Comparison of ENCODE assay signal across 31 cellular contexts in genomic region chr5:132749506-132749905, GRCh38. TPM values are rescaled to one million over a fixed set of nuclear protein-coding genes. Genes with fewer than 3 reads are reported as not detected.
DNase-seq lines count a peak whose midpoint lies in the region; ATAC-seq and TF ChIP-seq lines count a peak whose summit lies in the region.
"Had no signal": no experiment of that assay in that cellular context is flagged by ENCODE, and none has a peak within 500 bp of the region (broad histone marks: within the 10 kb centered on the region; RNA-seq: fewer than 3 reads in every experiment).

No MANE protein-coding gene starts in this region.

- intact Hi-C loops in CD4-positive, alpha-beta T cell (cut with DNase I, micrococcal nuclease) = no loop called here

- H3K4me3 Mint-ChIP-seq in CD4-positive, alpha-beta T cell = peak overlapping the region; percentile 52
- H3K4me3 Mint-ChIP-seq in memory B cell = no peak overlapping the region
- H3K4me3 Mint-ChIP-seq: dendritic cell treated with granulocyte-macrophage colony-stimulating factor and Interleukin-4, amounts not matched to agents 40 ng/mL and 50 ng/mL, for 4 days; neural progenitor cell; stimulated activated effector memory CD8-positive, alpha-beta T cell treated with anti-CD3 and anti-CD28 coated beads, Interleukin-12 subunit alpha, Interleukin-12 subunit beta, amount 100 ng/mL, for 72 hours; WTC11 had no signal

- 88% methylated on average over 2 of the region's 2 CpGs for WGBS in SK-N-SH (ENCODE audit: low lambda C conversion rate)

- no peak for TF ChIP-seq EP300 in SK-N-SH (IDR thresholded peaks at IDR 0.05; ENCODE audit: borderline replicate concordance in 1 of 2, low read depth in 1 of 2, low read length in 1 of 2)

- ATAC-seq in SK-N-SH treated with all-trans-retinoic acid at 6 μM for 48 hours (no peak), memory B cell (ENCODE audit: low read depth) (no peak), HG03025 (IDR thresholded peaks at IDR 0.05; ENCODE audit: low FRiP score, unreplicated experiment) (no peak)
- ATAC-seq in CD4-positive, alpha-beta T cell (ENCODE audit: poor library complexity) = no peak
- ATAC-seq: heart right ventricle; right cardiac atrium; stimulated activated effector memory CD8-positive, alpha-beta T cell treated with anti-CD3 and anti-CD28 coated beads, Interleukin-12 subunit alpha, Interleukin-12 subunit beta, amount 100 ng/mL, for 72 hours; WTC11 had no signal

- no peaks in the 10 kb centered on the region for H3K9me2 ChIP-seq in SK-N-SH

- TF ChIP-seq CTCF in SK-N-SH (IDR thresholded peaks at IDR 0.05) (no peak), KMS-11 (conservative IDR thresholded peaks at IDR 0.05; ENCODE audit: low read depth, low read length) (no peak)
- no peak for TF ChIP-seq CTCF in CD4-positive, alpha-beta T cell (IDR thresholded peaks at IDR 0.05)

- no peaks in the 10 kb centered on the region for H3K79me2 ChIP-seq in SK-N-SH (ENCODE audit: insufficient read depth)
- H3K79me2 ChIP-seq in KMS-11 (ENCODE audit: insufficient read depth, low read depth) = peaks cover 4% of the 10 kb centered on the region; the same call in 1 of the 2 replicates

- POLR2A ChIA-PET in SK-N-SH (lab: Yijun Ruan, JAX) = no interaction called here
- POLR2A ChIA-PET in CD4-positive, alpha-beta T cell (lab: Charles Lee) = interaction anchor here (1.2 kb wide), 1 partner anchor 12 kb away, joined by 5 read pairs; the partner anchor contains the start of gene KIF3A

- H3K4me1 ChIP-seq in SK-N-SH (ENCODE audit: control insufficient read depth in 1 of 2, insufficient read depth in 2 of 2, low read depth in 1 of 2, low read length in 1 of 2) = no peaks in the 10 kb centered on the region; a peak in 1 of 4 replicates
- peaks cover 80% of the 10 kb centered on the region for H3K4me1 ChIP-seq in KMS-11 (ENCODE audit: low read depth, poor library complexity, severe bottlenecking)
- H3K4me1 ChIP-seq: HAP-1, uterus had no signal

- CTCF ChIA-PET in SK-N-SH (lab: Yijun Ruan, JAX) = interaction anchor here (10.4 kb wide), 1 partner anchor 70 kb away, joined by 98 read pairs; no protein-coding TSS in a partner anchor
- CTCF ChIA-PET in CD4-positive, alpha-beta T cell (lab: Charles Lee) = interaction anchor here (1.1 kb wide), 1 partner anchor 71 kb away, joined by 3 read pairs; no protein-coding TSS in a partner anchor

- no peaks in the 10 kb centered on the region for H3K9me3 ChIP-seq in SK-N-SH
- no peaks in the 10 kb centered on the region for H3K9me3 ChIP-seq in CD4-positive, alpha-beta T cell (ENCODE audit: control insufficient read depth, low read length)
- H3K9me3 ChIP-seq: esophagus squamous epithelium, HAP-1, heart right ventricle, testis, uterus had no signal

- H3K9ac ChIP-seq in SK-N-SH = no peak overlapping the region
- peak overlapping the region; percentile 51; the same call in 1 of the 2 replicates for H3K9ac ChIP-seq in KMS-11
- H3K9ac ChIP-seq: neural progenitor cell had no signal

- TF ChIP-seq RAD21 in SK-N-SH (IDR thresholded peaks at IDR 0.05; ENCODE audit: low read length) = no peak

- H3K4me3 ChIP-seq in SK-N-SH (ENCODE audit: low read depth in 2 of 2, low read length in 1 of 2) = no peak overlapping the region
- H3K4me3 ChIP-seq in KMS-11 (IDR thresholded peaks at IDR 0.05; ENCODE audit: insufficient read depth, low read depth, low read length) = no peak overlapping the region
- H3K4me3 ChIP-seq: esophagus squamous epithelium, HAP-1, heart right ventricle, neural progenitor cell, testis, uterus had no signal

- H3K36me3 Mint-ChIP-seq in CD4-positive, alpha-beta T cell (ENCODE audit: low read depth) = peaks cover 16% of the 10 kb centered on the region
- H3K36me3 Mint-ChIP-seq in memory B cell = no peaks in the 10 kb centered on the region
- H3K36me3 Mint-ChIP-seq: WTC11 had no signal

- H3F3A ChIP-seq in SK-N-SH (replicated peaks; ENCODE audit: insufficient read depth) = no peaks in the 10 kb centered on the region

- H3K4me1 Mint-ChIP-seq in CD4-positive, alpha-beta T cell (ENCODE audit: low read depth) = peaks cover 24% of the 10 kb centered on the region
- peaks cover 8% of the 10 kb centered on the region for H3K4me1 Mint-ChIP-seq in memory B cell

- H3K27ac ChIP-seq in SK-N-SH (ENCODE audit: low read depth in 2 of 2, low read length in 1 of 2) = no peak overlapping the region
- H3K27ac ChIP-seq in CD4-positive, alpha-beta T cell (ENCODE audit: low read depth, low read length) = no peak overlapping the region
- H3K27ac ChIP-seq in KMS-11 = peak overlapping the region; percentile 89
- H3K27ac ChIP-seq: esophagus squamous epithelium, heart right ventricle, neural progenitor cell, testis, uterus had no signal

- H3K4me2 ChIP-seq in SK-N-SH = no peak overlapping the region
- peak overlapping the region; percentile 97 for H3K4me2 ChIP-seq in KMS-11
- H3K4me2 ChIP-seq: neural progenitor cell had no signal

- peak overlapping the region; percentile 41 for H3K27ac Mint-ChIP-seq in CD4-positive, alpha-beta T cell
- peak overlapping the region; percentile 79 for H3K27ac Mint-ChIP-seq in memory B cell
- H3K27ac Mint-ChIP-seq: dendritic cell treated with granulocyte-macrophage colony-stimulating factor and Interleukin-4, amounts not matched to agents 40 ng/mL and 50 ng/mL, for 4 days; neural progenitor cell; WTC11 had no signal

- no peaks in the 10 kb centered on the region for H3K27me3 Mint-ChIP-seq in CD4-positive, alpha-beta T cell
- no peaks in the 10 kb centered on the region for H3K27me3 Mint-ChIP-seq in memory B cell
- H3K27me3 Mint-ChIP-seq: central memory CD8-positive, alpha-beta T cell had no signal

- no peaks in the 10 kb centered on the region for H3K9me3 Mint-ChIP-seq in CD4-positive, alpha-beta T cell
- no peaks in the 10 kb centered on the region for H3K9me3 Mint-ChIP-seq in memory B cell
- H3K9me3 Mint-ChIP-seq: central memory CD8-positive, alpha-beta T cell; dendritic cell treated with granulocyte-macrophage colony-stimulating factor and Interleukin-4, amounts not matched to agents 40 ng/mL and 50 ng/mL, for 4 days; stimulated activated effector memory CD8-positive, alpha-beta T cell treated with anti-CD3 and anti-CD28 coated beads, Interleukin-12 subunit alpha, Interleukin-12 subunit beta, amount 100 ng/mL, for 72 hours; WTC11 had no signal

- peak; percentile 10 for DNase-seq in SK-N-SH
- DNase-seq in CD4-positive, alpha-beta T cell = no peak
- no peak for DNase-seq in memory B cell (ENCODE audit: low spot score in 2 of 2)
- DNase-seq in activated gamma-delta T cell (lab: John Stamatoyannopoulos, UW) = no peak
- DNase-seq in DMS114 treated with DMSO at 0.1 percent for 48 hours (lab: John Stamatoyannopoulos, UW; ENCODE audit: unreplicated experiment) = no peak
- DNase-seq: 8988T; activated gamma-delta T cell treated with Interleukin-2 at 50 U/mL for 16 hours; DMS53; esophagus squamous epithelium; foreskin melanocyte; heart right ventricle; KG1; kidney glomerular epithelial cell; NCI-H1417 treated with DMSO at 0.1 percent for 48 hours; NCI-H2081 treated with DMSO at 0.1 percent for 48 hours; NCI-H446; right cardiac atrium; SIG-M5; stimulated activated CD4-positive, alpha-beta T cell treated with anti-CD3 and anti-CD28 coated beads, Interleukin-4, amount 100 ng/mL, for 1 hour; testis; uterus had no signal

- H3K36me3 ChIP-seq in SK-N-SH (replicated peaks in 1 of 2; ENCODE audit: control insufficient read depth in 1 of 2, insufficient read depth in 2 of 2, low read length in 1 of 2) = no peaks in the 10 kb centered on the region
- H3K36me3 ChIP-seq in KMS-11 (ENCODE audit: insufficient read depth) = no peaks in the 10 kb centered on the region
- H3K36me3 ChIP-seq: esophagus squamous epithelium, HAP-1, neural progenitor cell, uterus had no signal

- H2AFZ ChIP-seq in SK-N-SH (ENCODE audit: low read depth) (no peak overlapping the region), KMS-11 (ENCODE audit: low read depth) (no peak overlapping the region)
- H2AFZ ChIP-seq: neural progenitor cell had no signal

- H4K20me1 ChIP-seq in SK-N-SH (ENCODE audit: insufficient read depth) (no peaks in the 10 kb centered on the region), KMS-11 (ENCODE audit: insufficient read depth) (no peaks in the 10 kb centered on the region)

- H3K27me3 ChIP-seq in SK-N-SH (ENCODE audit: insufficient read depth) (no peaks in the 10 kb centered on the region), KMS-11 (ENCODE audit: insufficient read depth, low read depth) (no peaks in the 10 kb centered on the region)
- no peaks in the 10 kb centered on the region for H3K27me3 ChIP-seq in CD4-positive, alpha-beta T cell (ENCODE audit: control insufficient read depth, insufficient read depth, low read length)
- H3K27me3 ChIP-seq: testis had no signal

TF ChIP-seq in SK-N-SH, 30 proteins besides CTCF, POLR2A, EP300 and RAD21 (continues in another document):
- TF ChIP-seq RFX5 (IDR thresholded peaks at IDR 0.05; ENCODE audit: low read length) (no peak), POLR2AphosphoS5 (IDR thresholded peaks at IDR 0.05; ENCODE audit: low read depth, low read length) (no peak), SMC3 (IDR thresholded peaks at IDR 0.05; ENCODE audit: low read depth, low read length) (no peak), SIN3A (IDR thresholded peaks at IDR 0.05; ENCODE audit: borderline replicate concordance, low read depth, low read length) (no peak)

TF ChIP-seq in SK-N-SH treated with all-trans-retinoic acid at 6 μM for 48 hours, 23 proteins besides CTCF, POLR2A, EP300 and RAD21:
- TF ChIP-seq TOX (CRISPR knock-in tag; IDR thresholded peaks at IDR 0.05; ENCODE audit: borderline replicate concordance) (no peak), ZNF8 (CRISPR knock-in tag; IDR thresholded peaks at IDR 0.05) (no peak), ZFP30 (CRISPR knock-in tag; IDR thresholded peaks at IDR 0.05) (no peak), ZNF565 (CRISPR knock-in tag; conservative IDR thresholded peaks at IDR 0.05; ENCODE audit: low read depth) (no peak), ISL1 (CRISPR knock-in tag; IDR thresholded peaks at IDR 0.05) (no peak), ZC3H10 (CRISPR knock-in tag; IDR thresholded peaks at IDR 0.05) (no peak), CSDC2 (CRISPR knock-in tag; IDR thresholded peaks at IDR 0.05) (no peak), TCF4 (CRISPR knock-in tag; IDR thresholded peaks at IDR 0.05; ENCODE audit: borderline replicate concordance) (no peak), GLIS3 (CRISPR knock-in tag; IDR thresholded peaks at IDR 0.05) (no peak), ARNTL (CRISPR knock-in tag; IDR thresholded peaks at IDR 0.05; ENCODE audit: borderline replicate concordance, low read depth) (no peak)

RNA-seq across cellular contexts. Expression of gene CCNI2, which starts 2.3 kb away (rescaled TPM):
- 0.05 and 0.34 TPM in 2 replicates for polyA plus RNA-seq in SK-N-SH (2012; rRNA removed)
- polyA plus RNA-seq in SK-N-SH (2012; cell fraction: cytosol; rRNA removed) = 0.06 and 0.16 TPM in 2 replicates
- polyA plus RNA-seq in SK-N-SH (2012; cell fraction: nucleus; rRNA removed) = 0.41 and 0.56 TPM in 2 replicates
- total RNA-seq in CD4-positive, alpha-beta T cell = 1 to 10 TPM; 7.2 to 8.8 TPM
- total RNA-seq: lung microvascular endothelial cell, uterus had no signal

RNA-seq across cellular contexts. Expression of gene KIF3A, which starts 12.2 kb away (rescaled TPM):
- 5.1 and 5.2 TPM in 2 replicates for polyA plus RNA-seq in SK-N-SH (2012; rRNA removed)
- 6.2 and 9.3 TPM in 2 replicates for polyA plus RNA-seq in SK-N-SH (2012; cell fraction: cytosol; rRNA removed)
- polyA plus RNA-seq in SK-N-SH (2012; cell fraction: nucleus; rRNA removed) = 7.2 and 11.8 TPM in 2 replicates
- total RNA-seq in CD4-positive, alpha-beta T cell = 10 to 100 TPM; 10.2 to 12.4 TPM

RNA-seq across cellular contexts. Expression of gene SEPTIN8, which starts 27.5 kb away (rescaled TPM):
- 54.9 and 57.6 TPM in 2 replicates for polyA plus RNA-seq in SK-N-SH (2012; rRNA removed)
- polyA plus RNA-seq in SK-N-SH (2012; cell fraction: cytosol; rRNA removed) = 39.8 and 45.4 TPM in 2 replicates
- 106 and 142 TPM in 2 replicates for polyA plus RNA-seq in SK-N-SH (2012; cell fraction: nucleus; rRNA removed)
- 1 to 10 TPM; 4.4 to 5.3 TPM for total RNA-seq in CD4-positive, alpha-beta T cell
